ENCODE assay signal across 9 cellular contexts in the genomic region with DNA sequence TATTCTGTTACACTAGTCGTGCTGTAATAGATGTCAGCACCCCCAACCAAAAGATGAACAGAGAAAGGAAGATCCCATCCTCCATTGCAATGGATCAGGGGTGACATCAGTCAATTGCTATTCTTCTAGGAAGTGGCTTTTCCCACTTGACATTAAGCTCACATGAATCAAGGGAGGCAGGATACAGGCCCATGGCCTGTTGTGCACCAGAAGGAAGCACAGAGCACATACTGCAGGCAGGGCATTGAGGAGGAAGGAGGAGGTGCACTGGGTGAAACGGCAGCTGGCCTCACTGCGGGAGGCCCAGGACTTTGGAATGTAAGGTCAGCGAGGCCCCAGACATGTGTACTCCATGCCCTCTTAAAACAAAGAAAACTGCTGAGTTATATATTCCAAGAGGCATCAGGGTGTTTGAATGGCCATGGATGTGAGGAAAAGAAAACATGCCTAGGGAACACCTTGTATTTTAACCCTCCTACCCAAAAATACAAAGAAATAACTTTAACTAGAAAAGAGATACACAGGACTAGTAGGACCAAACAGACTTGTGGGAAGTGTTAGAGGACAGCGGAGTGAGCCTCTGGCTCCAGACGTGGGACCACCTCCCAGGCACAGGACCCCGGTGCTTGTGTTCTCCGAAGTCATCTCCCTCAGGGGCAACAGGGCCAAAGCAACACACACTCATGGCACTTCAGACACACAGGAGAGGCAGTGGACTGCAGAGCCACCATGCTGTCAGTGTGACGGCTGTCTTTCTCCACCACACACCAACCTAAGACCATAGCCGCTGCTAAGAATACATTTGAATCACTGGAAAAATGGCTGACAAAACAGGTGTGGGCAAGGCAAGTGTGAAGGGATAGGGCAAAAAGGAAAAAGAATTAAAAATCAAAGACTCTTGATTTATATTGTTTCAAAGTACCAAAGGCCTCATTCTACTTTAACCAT. TPM values are rescaled to one million over a fixed set of nuclear protein-coding genes. Genes with fewer than 3 reads are reported as not detected.
A peak's percentile ranks its signal among the peaks of the same experiment; 100 is the strongest.
DNase-seq lines count a peak whose midpoint lies in the region; ATAC-seq and TF ChIP-seq lines count a peak whose summit lies in the region.
"Had no signal": no experiment of that assay in that cellular context is flagged by ENCODE, and none has a peak within 500 bp of the region (broad histone marks: within the 10 kb centered on the region; RNA-seq: fewer than 3 reads in every experiment).

No MANE protein-coding gene starts in this region.

- peak overlapping the region in 1 of 2 experiments; percentile 27; a peak in 1 of 4 replicates for H3K27ac ChIP-seq in SK-N-SH (ENCODE audit: low read depth in 2 of 2, low read length in 1 of 2)
- peak overlapping the region; percentile 93 for H3K27ac ChIP-seq in hepatocyte
- peak overlapping the region in 7 of 8 donors; percentile 41 to 81 (median 65) for H3K27ac ChIP-seq in spleen
- H3K27ac ChIP-seq in foreskin keratinocyte: no peak overlapping the region

- TF ChIP-seq CTCF in SK-N-SH (IDR thresholded peaks at IDR 0.05): no peak
- TF ChIP-seq CTCF in hepatocyte (IDR thresholded peaks at IDR 0.05; ENCODE audit: poor library complexity): no peak
- TF ChIP-seq CTCF in spleen (IDR thresholded peaks at IDR 0.05 in 8 of 11, conservative IDR thresholded peaks at IDR 0.05 in 3 of 11): no peak
- no peak for TF ChIP-seq CTCF in foreskin keratinocyte (conservative IDR thresholded peaks at IDR 0.05)

- H3K36me3 ChIP-seq in SK-N-SH (replicated peaks in 1 of 2; ENCODE audit: control insufficient read depth in 1 of 2, insufficient read depth in 2 of 2, low read length in 1 of 2): no peaks in the 10 kb centered on the region
- no peaks in the 10 kb centered on the region for H3K36me3 ChIP-seq in hepatocyte (replicated peaks; ENCODE audit: insufficient read depth, low read depth)
- H3K36me3 ChIP-seq in spleen: peaks cover 0 to 14% (median 0%) of the 10 kb centered on the region in 6 donors

- peaks cover 6% of the 10 kb centered on the region for H3F3A ChIP-seq in SK-N-SH (replicated peaks; ENCODE audit: insufficient read depth)

- TF ChIP-seq EP300 in SK-N-SH (IDR thresholded peaks at IDR 0.05; ENCODE audit: borderline replicate concordance in 1 of 2, low read depth in 1 of 2, low read length in 1 of 2): no peak

- POLR2A ChIA-PET in SK-N-SH (lab: Yijun Ruan, JAX): no interaction called here

- H3K79me2 ChIP-seq in SK-N-SH (ENCODE audit: insufficient read depth): no peaks in the 10 kb centered on the region
- no peaks in the 10 kb centered on the region for H3K79me2 ChIP-seq in hepatocyte

- H4K20me1 ChIP-seq in SK-N-SH (ENCODE audit: insufficient read depth): no peaks in the 10 kb centered on the region
- H4K20me1 ChIP-seq in hepatocyte (ENCODE audit: insufficient read depth, poor library complexity, severe bottlenecking): no peaks in the 10 kb centered on the region

- H2AFZ ChIP-seq in SK-N-SH (ENCODE audit: low read depth) (no peak overlapping the region; the same call in 1 of the 2 replicates), hepatocyte (no peak overlapping the region)

- no peaks in the 10 kb centered on the region for H3K27me3 ChIP-seq in SK-N-SH (ENCODE audit: insufficient read depth)
- no peaks in the 10 kb centered on the region for H3K27me3 ChIP-seq in hepatocyte
- H3K27me3 ChIP-seq in spleen (replicated peaks in 1 of 7): no peaks in the 10 kb centered on the region
- H3K27me3 ChIP-seq in foreskin keratinocyte: no peaks in the 10 kb centered on the region

- H3K4me1 ChIP-seq in SK-N-SH (ENCODE audit: control insufficient read depth in 1 of 2, insufficient read depth in 2 of 2, low read depth in 1 of 2, low read length in 1 of 2) (peaks cover 5 to 18% of the 10 kb centered on the region in 2 experiments; a peak in 3 of 4 replicates), hepatocyte (ENCODE audit: insufficient read depth) (peaks cover 20% of the 10 kb centered on the region), spleen (peaks cover 0 to 21% (median 11%) of the 10 kb centered on the region in 6 donors), foreskin keratinocyte (no peaks in the 10 kb centered on the region)

- ATAC-seq in GM21619 (IDR thresholded peaks at IDR 0.05; ENCODE audit: unreplicated experiment) (no peak), foreskin keratinocyte (no peak)

- H3K9me3 ChIP-seq in SK-N-SH: no peaks in the 10 kb centered on the region
- H3K9me3 ChIP-seq in hepatocyte (ENCODE audit: low read depth): no peaks in the 10 kb centered on the region
- no peaks in the 10 kb centered on the region for H3K9me3 ChIP-seq in spleen

- H3K4me2 ChIP-seq in SK-N-SH (peak overlapping the region; percentile 40), hepatocyte (peak overlapping the region; percentile 7)

- CTCF ChIA-PET in SK-N-SH (lab: Yijun Ruan, JAX): interaction anchor here (1.5 kb wide), 1 partner anchor 10 kb away, joined by 8 read pairs; no protein-coding TSS in a partner anchor

- H3K9ac ChIP-seq in SK-N-SH: no peak overlapping the region

- no peak for TF ChIP-seq RAD21 in SK-N-SH (IDR thresholded peaks at IDR 0.05; ENCODE audit: low read length)

- no peak for TF ChIP-seq POLR2A in spleen (IDR thresholded peaks at IDR 0.05)

- peak; percentile 67 for DNase-seq in HS-5 (ENCODE audit: low read depth)
- DNase-seq in SK-N-SH: no peak
- DNase-seq in hepatocyte (ENCODE audit: low spot score): peak; percentile 79
- DNase-seq in spleen: peak; percentile 80
- DNase-seq in foreskin keratinocyte: no peak
- no peak for DNase-seq in NCI-H526 treated with DMSO at 0.1 percent for 48 hours (lab: John Stamatoyannopoulos, UW)
- DNase-seq: activated T-cell treated with anti-CD3 and anti-CD28 coated beads, Interleukin-2, amount 50 U/mL, for 1 hour; NCI-H1105 treated with DMSO at 0.1 percent for 48 hours had no signal

- intact Hi-C loops in spleen (cut with DNase I; ENCODE audit: low total_unique reads): no loop called here

- H3K4me3 ChIP-seq in SK-N-SH (ENCODE audit: low read depth in 2 of 2, low read length in 1 of 2) (no peak overlapping the region), hepatocyte (no peak overlapping the region), spleen (no peak overlapping the region)

- H3K9me2 ChIP-seq in SK-N-SH (no peaks in the 10 kb centered on the region), hepatocyte (replicated peaks; ENCODE audit: insufficient read depth) (no peaks in the 10 kb centered on the region)

- 75% methylated on average over 10 of the region's 10 CpGs for WGBS in SK-N-SH (ENCODE audit: low lambda C conversion rate)
- WGBS in hepatocyte (ENCODE audit: low lambda C conversion rate, missing lambda C conversion rate): 59% methylated on average over 10 of the region's 10 CpGs
- WGBS in spleen, 5 donors: 72 to 80% (median 76%) methylated on average over 10 of the region's 10 CpGs

TF ChIP-seq in SK-N-SH, 30 proteins besides CTCF, POLR2A, EP300 and RAD21 (continues in another document):
- TF ChIP-seq RCOR1 (IDR thresholded peaks at IDR 0.05; ENCODE audit: low read length) (no peak), CHD2 (IDR thresholded peaks at IDR 0.05; ENCODE audit: low read length, partially characterized antibody) (no peak), SMC3 (IDR thresholded peaks at IDR 0.05; ENCODE audit: low read depth, low read length) (no peak), MEF2A (IDR thresholded peaks at IDR 0.05; ENCODE audit: borderline replicate concordance, low read depth) (no peak)
- TF ChIP-seq, protein P1, sequence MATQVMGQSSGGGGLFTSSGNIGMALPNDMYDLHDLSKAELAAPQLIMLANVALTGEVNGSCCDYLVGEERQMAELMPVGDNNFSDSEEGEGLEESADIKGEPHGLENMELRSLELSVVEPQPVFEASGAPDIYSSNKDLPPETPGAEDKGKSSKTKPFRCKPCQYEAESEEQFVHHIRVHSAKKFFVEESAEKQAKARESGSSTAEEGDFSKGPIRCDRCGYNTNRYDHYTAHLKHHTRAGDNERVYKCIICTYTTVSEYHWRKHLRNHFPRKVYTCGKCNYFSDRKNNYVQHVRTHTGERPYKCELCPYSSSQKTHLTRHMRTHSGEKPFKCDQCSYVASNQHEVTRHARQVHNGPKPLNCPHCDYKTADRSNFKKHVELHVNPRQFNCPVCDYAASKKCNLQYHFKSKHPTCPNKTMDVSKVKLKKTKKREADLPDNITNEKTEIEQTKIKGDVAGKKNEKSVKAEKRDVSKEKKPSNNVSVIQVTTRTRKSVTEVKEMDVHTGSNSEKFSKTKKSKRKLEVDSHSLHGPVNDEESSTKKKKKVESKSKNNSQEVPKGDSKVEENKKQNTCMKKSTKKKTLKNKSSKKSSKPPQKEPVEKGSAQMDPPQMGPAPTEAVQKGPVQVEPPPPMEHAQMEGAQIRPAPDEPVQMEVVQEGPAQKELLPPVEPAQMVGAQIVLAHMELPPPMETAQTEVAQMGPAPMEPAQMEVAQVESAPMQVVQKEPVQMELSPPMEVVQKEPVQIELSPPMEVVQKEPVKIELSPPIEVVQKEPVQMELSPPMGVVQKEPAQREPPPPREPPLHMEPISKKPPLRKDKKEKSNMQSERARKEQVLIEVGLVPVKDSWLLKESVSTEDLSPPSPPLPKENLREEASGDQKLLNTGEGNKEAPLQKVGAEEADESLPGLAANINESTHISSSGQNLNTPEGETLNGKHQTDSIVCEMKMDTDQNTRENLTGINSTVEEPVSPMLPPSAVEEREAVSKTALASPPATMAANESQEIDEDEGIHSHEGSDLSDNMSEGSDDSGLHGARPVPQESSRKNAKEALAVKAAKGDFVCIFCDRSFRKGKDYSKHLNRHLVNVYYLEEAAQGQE (IDR thresholded peaks at IDR 0.05; ENCODE audit: low read depth, low read length): no peak
- TF ChIP-seq, protein P2, sequence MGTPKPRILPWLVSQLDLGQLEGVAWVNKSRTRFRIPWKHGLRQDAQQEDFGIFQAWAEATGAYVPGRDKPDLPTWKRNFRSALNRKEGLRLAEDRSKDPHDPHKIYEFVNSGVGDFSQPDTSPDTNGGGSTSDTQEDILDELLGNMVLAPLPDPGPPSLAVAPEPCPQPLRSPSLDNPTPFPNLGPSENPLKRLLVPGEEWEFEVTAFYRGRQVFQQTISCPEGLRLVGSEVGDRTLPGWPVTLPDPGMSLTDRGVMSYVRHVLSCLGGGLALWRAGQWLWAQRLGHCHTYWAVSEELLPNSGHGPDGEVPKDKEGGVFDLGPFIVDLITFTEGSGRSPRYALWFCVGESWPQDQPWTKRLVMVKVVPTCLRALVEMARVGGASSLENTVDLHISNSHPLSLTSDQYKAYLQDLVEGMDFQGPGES (IDR thresholded peaks at IDR 0.05; ENCODE audit: low read depth, low read length): no peak
- TF ChIP-seq, protein P3, sequence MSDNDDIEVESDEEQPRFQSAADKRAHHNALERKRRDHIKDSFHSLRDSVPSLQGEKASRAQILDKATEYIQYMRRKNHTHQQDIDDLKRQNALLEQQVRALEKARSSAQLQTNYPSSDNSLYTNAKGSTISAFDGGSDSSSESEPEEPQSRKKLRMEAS (IDR thresholded peaks at IDR 0.05; ENCODE audit: low read depth): no peak

RNA-seq across cellular contexts. Expression of a gene that starts 51.4 kb away (rescaled TPM):
- polyA plus RNA-seq in SK-N-SH (2012; rRNA removed) (12.3 and 16.5 TPM in 2 replicates), hepatocyte (53.9 and 57.5 TPM in 2 replicates), spleen (10 to 100 TPM; 33.0 to 41.4 (median 39.3) TPM), foreskin keratinocyte (17.5 and 17.8 TPM in 2 replicates)
- polyA plus RNA-seq in SK-N-SH (2012; cell fraction: cytosol; rRNA removed): 14.9 and 19.2 TPM in 2 replicates
- polyA plus RNA-seq in SK-N-SH (2012; cell fraction: nucleus; rRNA removed): 30.1 and 41.4 TPM in 2 replicates
- total RNA-seq in hepatocyte (70.7 and 95.2 TPM in 2 replicates), spleen (10 to 100 TPM; 57.6 to 96.1 (median 71.3) TPM), foreskin keratinocyte (48.7 and 54.3 TPM in 2 replicates)

Comparison
In these comparisons a context has a peak if more than half of its experiments do, and no peak if none do; other contexts are left out.
1. DNase-seq: peak in HS-5 (single experiment), hepatocyte (single experiment) and spleen (single experiment); none in SK-N-SH (single experiment), foreskin keratinocyte (0 of 2) and NCI-H526 treated with DMSO at 0.1 percent for 48 hours (single experiment).